21 cellular contexts compared by ENCODE assay signal in the genomic region with DNA sequence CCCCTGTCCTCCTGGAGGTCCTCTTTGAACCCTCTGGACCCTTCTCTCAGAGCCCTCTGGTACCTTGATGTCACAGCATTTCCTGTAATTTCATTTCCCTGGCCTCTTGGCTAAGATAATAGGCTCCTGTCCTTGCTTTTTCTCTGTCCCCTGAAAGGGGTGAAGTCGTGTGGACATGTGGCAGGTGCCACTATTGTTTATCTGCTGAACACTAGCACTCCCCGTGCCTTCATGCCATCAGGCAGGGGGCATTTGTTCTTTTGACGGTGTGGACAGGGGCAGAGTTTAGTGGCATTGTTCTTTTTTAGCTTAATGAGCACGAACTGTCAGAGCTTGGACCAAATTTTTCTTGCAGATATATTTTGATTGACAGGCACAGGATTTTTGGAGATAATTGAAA.
"Had no signal": no experiment of that assay in that cellular context is flagged by ENCODE, and none has a peak within 500 bp of the region (broad histone marks: within the 10 kb centered on the region; RNA-seq: fewer than 3 reads in every experiment).

No MANE protein-coding gene starts in this region.

- H3K4me3 ChIP-seq: MG63, SJCRH30 had no signal

- ATAC-seq: SK-N-SH treated with all-trans-retinoic acid at 6 μM for 48 hours had no signal

- H3K9me3 ChIP-seq: MG63, SJCRH30 had no signal

- H3K27me3 ChIP-seq: MG63, SJCRH30 had no signal

- H3K4me1 ChIP-seq: SJCRH30 had no signal

- H3K27ac ChIP-seq: SJCRH30 had no signal

- DNase-seq: KBM-7, MG63, NCI-H1092, NCI-H1105 treated with DMSO at 0.1 percent for 48 hours, NCI-H1417 treated with DMSO at 0.1 percent for 48 hours, NCI-H146, NCI-H1694 treated with DMSO at 0.1 percent for 48 hours, NCI-H1930, NCI-H2081, NCI-H2107, NCI-H2171, NCI-H226, NCI-H446, NCI-H510A, NCI-H524 treated with DMSO at 0.1 percent for 48 hours, NCI-H69, NCI-H774, RPMI8226, SHP77 treated with DMSO at 0.1 percent for 48 hours, SJCRH30 had no signal
